1 cellular context compared by ENCODE assay signal in the genomic region with DNA sequence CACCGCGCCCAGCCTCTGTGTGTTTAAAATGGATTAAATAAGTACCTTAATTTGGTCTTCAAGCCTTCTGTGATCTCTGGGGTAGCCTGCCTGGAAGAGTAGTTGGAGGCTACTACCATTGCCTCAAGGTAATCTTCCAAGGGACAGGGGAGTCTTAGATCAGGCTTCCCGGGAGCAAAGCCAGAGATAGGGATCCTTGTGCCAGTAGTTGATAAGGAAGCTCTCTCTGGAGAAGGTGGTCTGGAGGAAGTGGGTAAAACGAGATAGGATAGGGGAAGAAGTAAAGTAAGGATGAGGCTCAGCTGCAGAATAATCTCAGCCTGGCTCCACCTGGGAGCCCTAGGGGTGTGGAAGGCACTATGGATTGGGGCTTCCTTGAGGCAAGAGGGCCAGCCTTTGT.
TF ChIP-seq lines count a peak whose summit lies in the region.

No MANE protein-coding gene starts in this region.

TF ChIP-seq in K562, 482 proteins besides CTCF, POLR2A, EP300 and RAD21 (continued from another document):
- TF ChIP-seq, protein P1, sequence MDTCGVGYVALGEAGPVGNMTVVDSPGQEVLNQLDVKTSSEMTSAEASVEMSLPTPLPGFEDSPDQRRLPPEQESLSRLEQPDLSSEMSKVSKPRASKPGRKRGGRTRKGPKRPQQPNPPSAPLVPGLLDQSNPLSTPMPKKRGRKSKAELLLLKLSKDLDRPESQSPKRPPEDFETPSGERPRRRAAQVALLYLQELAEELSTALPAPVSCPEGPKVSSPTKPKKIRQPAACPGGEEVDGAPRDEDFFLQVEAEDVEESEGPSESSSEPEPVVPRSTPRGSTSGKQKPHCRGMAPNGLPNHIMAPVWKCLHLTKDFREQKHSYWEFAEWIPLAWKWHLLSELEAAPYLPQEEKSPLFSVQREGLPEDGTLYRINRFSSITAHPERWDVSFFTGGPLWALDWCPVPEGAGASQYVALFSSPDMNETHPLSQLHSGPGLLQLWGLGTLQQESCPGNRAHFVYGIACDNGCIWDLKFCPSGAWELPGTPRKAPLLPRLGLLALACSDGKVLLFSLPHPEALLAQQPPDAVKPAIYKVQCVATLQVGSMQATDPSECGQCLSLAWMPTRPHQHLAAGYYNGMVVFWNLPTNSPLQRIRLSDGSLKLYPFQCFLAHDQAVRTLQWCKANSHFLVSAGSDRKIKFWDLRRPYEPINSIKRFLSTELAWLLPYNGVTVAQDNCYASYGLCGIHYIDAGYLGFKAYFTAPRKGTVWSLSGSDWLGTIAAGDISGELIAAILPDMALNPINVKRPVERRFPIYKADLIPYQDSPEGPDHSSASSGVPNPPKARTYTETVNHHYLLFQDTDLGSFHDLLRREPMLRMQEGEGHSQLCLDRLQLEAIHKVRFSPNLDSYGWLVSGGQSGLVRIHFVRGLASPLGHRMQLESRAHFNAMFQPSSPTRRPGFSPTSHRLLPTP (IDR thresholded peaks at IDR 0.05; ENCODE audit: borderline replicate concordance, extremely low read depth, insufficient read length), result no peak
- TF ChIP-seq TAF9B (IDR thresholded peaks at IDR 0.05; ENCODE audit: partially characterized antibody), result no peak
- no peak for TF ChIP-seq ELF1 (tag; IDR thresholded peaks at IDR 0.05)
- TF ChIP-seq, protein P2, sequence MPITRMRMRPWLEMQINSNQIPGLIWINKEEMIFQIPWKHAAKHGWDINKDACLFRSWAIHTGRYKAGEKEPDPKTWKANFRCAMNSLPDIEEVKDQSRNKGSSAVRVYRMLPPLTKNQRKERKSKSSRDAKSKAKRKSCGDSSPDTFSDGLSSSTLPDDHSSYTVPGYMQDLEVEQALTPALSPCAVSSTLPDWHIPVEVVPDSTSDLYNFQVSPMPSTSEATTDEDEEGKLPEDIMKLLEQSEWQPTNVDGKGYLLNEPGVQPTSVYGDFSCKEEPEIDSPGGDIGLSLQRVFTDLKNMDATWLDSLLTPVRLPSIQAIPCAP (CRISPR knock-in tag; IDR thresholded peaks at IDR 0.05; ENCODE audit: borderline replicate concordance), result no peak
- TF ChIP-seq SAFB2 (IDR thresholded peaks at IDR 0.05; ENCODE audit: borderline replicate concordance, low read depth, low read length, severe bottlenecking), result no peak
- no peak for TF ChIP-seq MCM3 (IDR thresholded peaks at IDR 0.05)
- TF ChIP-seq, protein P3, sequence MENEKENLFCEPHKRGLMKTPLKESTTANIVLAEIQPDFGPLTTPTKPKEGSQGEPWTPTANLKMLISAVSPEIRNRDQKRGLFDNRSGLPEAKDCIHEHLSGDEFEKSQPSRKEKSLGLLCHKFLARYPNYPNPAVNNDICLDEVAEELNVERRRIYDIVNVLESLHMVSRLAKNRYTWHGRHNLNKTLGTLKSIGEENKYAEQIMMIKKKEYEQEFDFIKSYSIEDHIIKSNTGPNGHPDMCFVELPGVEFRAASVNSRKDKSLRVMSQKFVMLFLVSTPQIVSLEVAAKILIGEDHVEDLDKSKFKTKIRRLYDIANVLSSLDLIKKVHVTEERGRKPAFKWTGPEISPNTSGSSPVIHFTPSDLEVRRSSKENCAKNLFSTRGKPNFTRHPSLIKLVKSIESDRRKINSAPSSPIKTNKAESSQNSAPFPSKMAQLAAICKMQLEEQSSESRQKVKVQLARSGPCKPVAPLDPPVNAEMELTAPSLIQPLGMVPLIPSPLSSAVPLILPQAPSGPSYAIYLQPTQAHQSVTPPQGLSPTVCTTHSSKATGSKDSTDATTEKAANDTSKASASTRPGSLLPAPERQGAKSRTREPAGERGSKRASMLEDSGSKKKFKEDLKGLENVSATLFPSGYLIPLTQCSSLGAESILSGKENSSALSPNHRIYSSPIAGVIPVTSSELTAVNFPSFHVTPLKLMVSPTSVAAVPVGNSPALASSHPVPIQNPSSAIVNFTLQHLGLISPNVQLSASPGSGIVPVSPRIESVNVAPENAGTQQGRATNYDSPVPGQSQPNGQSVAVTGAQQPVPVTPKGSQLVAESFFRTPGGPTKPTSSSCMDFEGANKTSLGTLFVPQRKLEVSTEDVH (IDR thresholded peaks at IDR 0.05; ENCODE audit: low read depth, partially characterized antibody), result no peak
- TF ChIP-seq, protein P4, sequence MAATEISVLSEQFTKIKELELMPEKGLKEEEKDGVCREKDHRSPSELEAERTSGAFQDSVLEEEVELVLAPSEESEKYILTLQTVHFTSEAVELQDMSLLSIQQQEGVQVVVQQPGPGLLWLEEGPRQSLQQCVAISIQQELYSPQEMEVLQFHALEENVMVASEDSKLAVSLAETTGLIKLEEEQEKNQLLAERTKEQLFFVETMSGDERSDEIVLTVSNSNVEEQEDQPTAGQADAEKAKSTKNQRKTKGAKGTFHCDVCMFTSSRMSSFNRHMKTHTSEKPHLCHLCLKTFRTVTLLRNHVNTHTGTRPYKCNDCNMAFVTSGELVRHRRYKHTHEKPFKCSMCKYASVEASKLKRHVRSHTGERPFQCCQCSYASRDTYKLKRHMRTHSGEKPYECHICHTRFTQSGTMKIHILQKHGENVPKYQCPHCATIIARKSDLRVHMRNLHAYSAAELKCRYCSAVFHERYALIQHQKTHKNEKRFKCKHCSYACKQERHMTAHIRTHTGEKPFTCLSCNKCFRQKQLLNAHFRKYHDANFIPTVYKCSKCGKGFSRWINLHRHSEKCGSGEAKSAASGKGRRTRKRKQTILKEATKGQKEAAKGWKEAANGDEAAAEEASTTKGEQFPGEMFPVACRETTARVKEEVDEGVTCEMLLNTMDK (IDR thresholded peaks at IDR 0.05; ENCODE audit: borderline replicate concordance, insufficient read depth, low read depth, low read length, poor library complexity, severe bottlenecking), result no peak
- no peak for TF ChIP-seq CBX8 (IDR thresholded peaks at IDR 0.05; ENCODE audit: borderline replicate concordance, extremely low read depth, low read depth, low read length, poor library complexity, severe bottlenecking)
TF ChIP-seq in K562: peak in this region for 4.
